ENCODE assay signal across 1 cellular context in genomic region chr17:57403241-57403640, GRCh38.
TF ChIP-seq lines count a peak whose summit lies in the region.

No MANE protein-coding gene starts in this region.

TF ChIP-seq in GM23338, 12 proteins besides CTCF, POLR2A, EP300 and RAD21 (continued from another document):
- no peak for TF ChIP-seq ZNF462 (CRISPR knock-in tag; IDR thresholded peaks at IDR 0.05)
- TF ChIP-seq CREB1 (CRISPR knock-in tag; IDR thresholded peaks at IDR 0.05; ENCODE audit: low read depth) = no peak
- no peak for TF ChIP-seq POLR2AphosphoS5 (IDR thresholded peaks at IDR 0.05; ENCODE audit: low read depth)
